In the genomic region with DNA sequence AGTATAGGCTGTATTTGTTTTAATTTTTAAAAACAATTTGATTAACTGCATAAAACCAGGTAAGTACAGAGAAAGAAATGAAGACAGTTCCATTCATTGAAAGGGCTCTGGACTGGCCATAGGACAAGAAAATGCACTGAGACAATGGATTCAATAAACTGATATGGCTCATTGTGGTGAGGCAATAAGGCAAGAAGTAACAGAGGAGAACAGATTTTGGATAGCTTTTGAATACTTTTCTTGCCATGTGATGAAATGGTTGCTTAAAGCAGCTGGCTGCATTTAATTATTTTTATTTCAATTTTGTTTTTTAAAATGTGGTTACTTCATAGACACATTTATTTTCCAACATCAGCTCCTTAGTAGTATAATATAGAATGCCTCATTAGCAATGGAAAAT, we compare ENCODE assay signal across 28 cellular contexts.
"Had no signal": no experiment of that assay in that cellular context is flagged by ENCODE, and none has a peak within 500 bp of the region (broad histone marks: within the 10 kb centered on the region; RNA-seq: fewer than 3 reads in every experiment).

No MANE protein-coding gene starts in this region.

- H3K9me3 Mint-ChIP-seq: activated B cell treated with CpG ODN at 0.5 μM for 24 hours; activated CD8-positive, alpha-beta T cell treated with anti-CD3 and anti-CD28 coated beads for 36 hours; central memory CD8-positive, alpha-beta T cell; nephron progenitor cell; stimulated activated effector memory CD8-positive, alpha-beta T cell treated with anti-CD3 and anti-CD28 coated beads, Interleukin-12 subunit alpha, Interleukin-12 subunit beta, amount 100 ng/mL, for 72 hours had no signal

- H3K4me3 ChIP-seq: breast epithelium, esophagus muscularis mucosa, left lung, ovary, right lobe of liver, thoracic aorta had no signal

- H3K36me3 Mint-ChIP-seq: stimulated activated effector memory CD8-positive, alpha-beta T cell treated with anti-CD3 and anti-CD28 coated beads, Interleukin-12 subunit alpha, Interleukin-12 subunit beta, amount 100 ng/mL, for 72 hours had no signal

- ATAC-seq: activated CD8-positive, alpha-beta T cell treated with anti-CD3 and anti-CD28 coated beads for 36 hours; activated T-cell treated with anti-CD3 and anti-CD28 coated beads, Interleukin-2, amount 50 U/mL, for 4 hours; activated T-helper 17 cell treated with anti-CD3 and anti-CD28 coated beads, Interleukin-2, amount 50 U/mL, for 72 hours; left lung; right lobe of liver; stimulated activated effector memory CD8-positive, alpha-beta T cell treated with anti-CD3 and anti-CD28 coated beads, Interleukin-12 subunit alpha, Interleukin-12 subunit beta, amount 100 ng/mL, for 72 hours; T-helper 17 cell had no signal

- H3K27ac Mint-ChIP-seq: activated B cell treated with CpG ODN at 0.5 μM for 24 hours; activated CD8-positive, alpha-beta T cell treated with anti-CD3 and anti-CD28 coated beads for 36 hours; activated T-helper 17 cell treated with anti-CD3 and anti-CD28 coated beads, Interleukin-2, amount 50 U/mL, for 72 hours; nephron progenitor cell; progenitor cell of endocrine pancreas; stimulated activated effector memory CD8-positive, alpha-beta T cell treated with anti-CD3 and anti-CD28 coated beads, Interleukin-12 subunit alpha, Interleukin-12 subunit beta, amount 100 ng/mL, for 72 hours; stimulated activated naive CD8-positive, alpha-beta T cell treated with anti-CD3 and anti-CD28 coated beads, Interleukin-15, Interleukin-2, amounts not matched to agents 100 ng/mL and 50 ng/mL, for 24 hours; T-helper 17 cell had no signal

- H3K27me3 Mint-ChIP-seq: activated B cell treated with CpG ODN at 0.5 μM for 24 hours; activated CD8-positive, alpha-beta T cell treated with anti-CD3 and anti-CD28 coated beads for 36 hours; activated T-helper 17 cell treated with anti-CD3 and anti-CD28 coated beads, Interleukin-2, amount 50 U/mL, for 72 hours; central memory CD8-positive, alpha-beta T cell; progenitor cell of endocrine pancreas; stimulated activated naive CD8-positive, alpha-beta T cell treated with anti-CD3 and anti-CD28 coated beads, Interleukin-15, Interleukin-2, amounts not matched to agents 100 ng/mL and 50 ng/mL, for 24 hours; T-helper 17 cell had no signal

- H3K36me3 ChIP-seq: breast epithelium, esophagus muscularis mucosa, left lung, ovary, right lobe of liver, thoracic aorta had no signal

- DNase-seq: activated B cell treated with CpG ODN at 0.5 μM for 24 hours; activated CD4-positive, alpha-beta T cell treated with anti-CD3 and anti-CD28 coated beads, Interleukin-2, amount 50 U/mL, for 1 hour; activated CD8-positive, alpha-beta T cell treated with anti-CD3 and anti-CD28 coated beads for 36 hours; activated gamma-delta T cell treated with Interleukin-2 at 50 U/mL for 16 hours; activated naive CD4-positive, alpha-beta T cell treated with anti-CD3 and anti-CD28 coated beads, Interleukin-2, amount 50 U/mL, for 16 hours; activated T-cell treated with anti-CD3 and anti-CD28 coated beads, Interleukin-2, amount 50 U/mL, for 4 hours; amygdala; dermis blood vessel endothelial cell; effector CD4-positive, alpha-beta T cell; foreskin melanocyte; left lung; nephron progenitor cell; ovary; right lobe of liver; small intestine; stimulated activated CD4-positive, alpha-beta T cell treated with anti-CD3 and anti-CD28 coated beads, Interleukin-4, amount 100 ng/mL, for 24 hours; SW 1271; T-helper 17 cell; T1000; trophoblast cell had no signal

- H3K27ac ChIP-seq: breast epithelium, esophagus muscularis mucosa, left lung, ovary, right lobe of liver, thoracic aorta had no signal

- H3K9me3 ChIP-seq: breast epithelium, esophagus muscularis mucosa, left lung, ovary, right lobe of liver, thoracic aorta had no signal

- H3K4me1 ChIP-seq: breast epithelium, left lung, right lobe of liver had no signal

- H3K27me3 ChIP-seq: breast epithelium, esophagus muscularis mucosa, left lung, ovary, right lobe of liver had no signal

- H3K4me1 Mint-ChIP-seq: activated B cell treated with CpG ODN at 0.5 μM for 24 hours; activated T-helper 17 cell treated with anti-CD3 and anti-CD28 coated beads, Interleukin-2, amount 50 U/mL, for 72 hours; central memory CD8-positive, alpha-beta T cell; nephron progenitor cell; stimulated activated effector memory CD8-positive, alpha-beta T cell treated with anti-CD3 and anti-CD28 coated beads, Interleukin-12 subunit alpha, Interleukin-12 subunit beta, amount 100 ng/mL, for 72 hours; T-helper 17 cell had no signal

- H3K4me3 Mint-ChIP-seq: activated B cell treated with CpG ODN at 0.5 μM for 24 hours; activated CD8-positive, alpha-beta T cell treated with anti-CD3 and anti-CD28 coated beads for 36 hours; activated T-cell treated with anti-CD3 and anti-CD28 coated beads, Interleukin-2, amount 50 U/mL, for 4 hours; activated T-helper 17 cell treated with anti-CD3 and anti-CD28 coated beads, Interleukin-2, amount 50 U/mL, for 72 hours; central memory CD8-positive, alpha-beta T cell; nephron progenitor cell; stimulated activated effector memory CD8-positive, alpha-beta T cell treated with anti-CD3 and anti-CD28 coated beads, Interleukin-12 subunit alpha, Interleukin-12 subunit beta, amount 100 ng/mL, for 72 hours; stimulated activated naive CD8-positive, alpha-beta T cell treated with anti-CD3 and anti-CD28 coated beads, Interleukin-15, Interleukin-2, amounts not matched to agents 100 ng/mL and 50 ng/mL, for 24 hours; T-helper 17 cell had no signal
